19 cellular contexts compared by ENCODE assay signal in the genomic region with DNA sequence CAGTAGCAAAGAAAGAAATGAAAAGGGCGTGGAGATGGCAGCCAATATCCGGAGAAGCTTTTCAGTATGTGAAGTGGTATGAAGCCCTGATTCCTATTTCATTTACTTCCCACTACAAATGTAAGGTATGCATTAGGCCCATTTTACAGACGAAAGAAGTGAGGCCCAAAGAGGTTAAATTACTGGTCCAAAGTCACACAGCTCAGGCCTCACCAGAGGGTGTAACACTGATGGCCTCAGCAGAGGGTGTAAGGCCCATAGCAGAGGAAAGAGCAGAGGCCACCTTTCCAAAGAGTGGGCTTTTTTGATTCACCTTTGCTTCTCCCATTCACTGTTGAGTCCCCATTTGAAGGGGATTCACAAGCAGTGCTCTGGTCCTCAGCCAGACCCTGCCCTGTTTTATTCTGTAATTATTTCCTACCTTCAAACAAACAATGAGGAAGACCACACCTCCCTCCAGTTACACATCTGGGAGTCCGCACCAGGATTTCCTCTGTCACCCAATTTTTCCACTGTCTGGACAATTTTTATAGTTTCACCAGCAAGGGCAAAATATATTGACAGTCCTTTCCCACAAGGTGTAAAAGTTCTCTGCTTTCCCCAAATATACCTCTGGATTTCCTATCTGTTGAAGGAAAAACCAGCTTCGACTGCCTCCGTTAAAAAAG. TPM values are rescaled to one million over a fixed set of nuclear protein-coding genes. Genes with fewer than 3 reads are reported as not detected.
DNase-seq lines count a peak whose midpoint lies in the region; ATAC-seq, FAIRE-seq and TF ChIP-seq lines count a peak whose summit lies in the region.
"Had no signal": no experiment of that assay in that cellular context is flagged by ENCODE, and none has a peak within 500 bp of the region (broad histone marks: within the 10 kb centered on the region; RNA-seq: fewer than 3 reads in every experiment).

No MANE protein-coding gene starts in this region.

- no peaks in the 10 kb centered on the region for H3K27me3 ChIP-seq in trophoblast cell (ENCODE audit: insufficient read depth, low read length)

- H2BK120ac ChIP-seq in trophoblast cell (ENCODE audit: insufficient read depth, low read length, poor library complexity): peak overlapping the region; percentile 6

- H3K27ac ChIP-seq in A549 (peak overlapping the region in 1 of 2 experiments; percentile 47; a peak in 2 of 6 replicates), HEK293 (ENCODE audit: extremely low read depth, low read depth, low read length) (no peak overlapping the region), trophoblast cell (ENCODE audit: low read depth, low read length) (no peak overlapping the region)
- H3K27ac ChIP-seq: HL-60, KMS-11, SK-N-MC had no signal

- ATAC-seq in A549 (no peak), GM21447 (IDR thresholded peaks at IDR 0.05; ENCODE audit: unreplicated experiment) (no peak)
- ATAC-seq in activated T-cell treated with anti-CD3 and anti-CD28 coated beads, Interleukin-2, amount 50 U/mL, for 72 hours (replicated peaks in 1 of 2): no peak
- ATAC-seq: PC-3 had no signal

- peak overlapping the region; percentile 7 for H4K91ac ChIP-seq in trophoblast cell (ENCODE audit: low read depth, low read length)

- H2BK5ac ChIP-seq in trophoblast cell (ENCODE audit: low read depth, low read length, poor library complexity): no peak overlapping the region

- no peak overlapping the region for H3K18ac ChIP-seq in trophoblast cell (ENCODE audit: low read length)

- H3K9ac ChIP-seq in trophoblast cell (ENCODE audit: low read length): no peak overlapping the region
- H3K9ac ChIP-seq: KMS-11 had no signal

- intact Hi-C loops in dendritic cell treated with granulocyte-macrophage colony-stimulating factor and Interleukin-4, amounts not matched to agents 40 ng/mL and 50 ng/mL, for 4 days (cut with micrococcal nuclease): no loop called here

- H2AK5ac ChIP-seq in trophoblast cell (ENCODE audit: low read length): no peak overlapping the region

- H3K36me3 Mint-ChIP-seq in dendritic cell treated with granulocyte-macrophage colony-stimulating factor and Interleukin-4, amounts not matched to agents 40 ng/mL and 50 ng/mL, for 4 days (ENCODE audit: low read depth): peaks cover 7% of the 10 kb centered on the region
- no peaks in the 10 kb centered on the region for H3K36me3 Mint-ChIP-seq in activated T-cell treated with anti-CD3 and anti-CD28 coated beads, Interleukin-2, amount 50 U/mL, for 72 hours (ENCODE audit: insufficient read depth in 2 of 2)

- H2BK12ac ChIP-seq in trophoblast cell (ENCODE audit: low read length): no peak overlapping the region

- H4K8ac ChIP-seq in trophoblast cell (ENCODE audit: low read depth, low read length): no peak overlapping the region

- TF ChIP-seq RAD21 in A549 (conservative IDR thresholded peaks at IDR 0.05 in 1 of 2, IDR thresholded peaks at IDR 0.05 in 1 of 2): no peak

- H3K4me2 ChIP-seq in A549: no peak overlapping the region
- H3K4me2 ChIP-seq in trophoblast cell (ENCODE audit: low read length): no peak overlapping the region
- H3K4me2 ChIP-seq: KMS-11 had no signal

- H2AFZ ChIP-seq in trophoblast cell (ENCODE audit: insufficient read depth, low read length, poor library complexity): no peak overlapping the region

- H3K4me3 ChIP-seq in A549 (no peak overlapping the region), HEK293 (ENCODE audit: low read depth, low read length) (no peak overlapping the region), trophoblast cell (ENCODE audit: low read depth, low read length) (no peak overlapping the region)
- H3K4me3 ChIP-seq: SK-N-MC had no signal

- POLR2A ChIA-PET in A549 (lab: Yijun Ruan, JAX): no interaction called here
- POLR2A ChIA-PET in HEK293 (lab: Yijun Ruan, JAX): no interaction called here

- no peak overlapping the region for H3K14ac ChIP-seq in trophoblast cell (ENCODE audit: low read length)

- H3K23ac ChIP-seq in trophoblast cell (ENCODE audit: low read length): no peak overlapping the region

- no peak overlapping the region for H3K4me3 Mint-ChIP-seq in dendritic cell treated with granulocyte-macrophage colony-stimulating factor and Interleukin-4, amounts not matched to agents 40 ng/mL and 50 ng/mL, for 4 days
- H3K4me3 Mint-ChIP-seq in activated T-cell treated with anti-CD3 and anti-CD28 coated beads, Interleukin-2, amount 50 U/mL, for 72 hours: no peak overlapping the region
- H3K4me3 Mint-ChIP-seq: B cell, CD14-positive monocyte had no signal

- 96% methylated on average over 6 of the region's 6 CpGs for WGBS in A549 (ENCODE audit: missing lambda C conversion rate)
- WGBS in trophoblast cell (ENCODE audit: extremely low coverage, insufficient coverage, insufficient read length): no CpG with 5 or more reads among the region's 6 CpGs

- H3K27me3 Mint-ChIP-seq in dendritic cell treated with granulocyte-macrophage colony-stimulating factor and Interleukin-4, amounts not matched to agents 40 ng/mL and 50 ng/mL, for 4 days: peaks cover 16% of the 10 kb centered on the region
- H3K27me3 Mint-ChIP-seq in activated T-cell treated with anti-CD3 and anti-CD28 coated beads, Interleukin-2, amount 50 U/mL, for 72 hours (ENCODE audit: low read depth): peaks cover 36% of the 10 kb centered on the region

- H3K27ac Mint-ChIP-seq in dendritic cell treated with granulocyte-macrophage colony-stimulating factor and Interleukin-4, amounts not matched to agents 40 ng/mL and 50 ng/mL, for 4 days: peak overlapping the region; percentile 47
- H3K27ac Mint-ChIP-seq in activated T-cell treated with anti-CD3 and anti-CD28 coated beads, Interleukin-2, amount 50 U/mL, for 72 hours: no peak overlapping the region
- H3K27ac Mint-ChIP-seq: B cell had no signal

- TF ChIP-seq EP300 in A549 (IDR thresholded peaks at IDR 0.05): no peak

- peaks cover 80% of the 10 kb centered on the region for H3K4me1 Mint-ChIP-seq in dendritic cell treated with granulocyte-macrophage colony-stimulating factor and Interleukin-4, amounts not matched to agents 40 ng/mL and 50 ng/mL, for 4 days (ENCODE audit: low read depth)
- peaks cover 5% of the 10 kb centered on the region for H3K4me1 Mint-ChIP-seq in activated T-cell treated with anti-CD3 and anti-CD28 coated beads, Interleukin-2, amount 50 U/mL, for 72 hours (ENCODE audit: low read depth)

- no peaks in the 10 kb centered on the region for H3K9me3 Mint-ChIP-seq in dendritic cell treated with granulocyte-macrophage colony-stimulating factor and Interleukin-4, amounts not matched to agents 40 ng/mL and 50 ng/mL, for 4 days
- H3K9me3 Mint-ChIP-seq in activated T-cell treated with anti-CD3 and anti-CD28 coated beads, Interleukin-2, amount 50 U/mL, for 72 hours: no peaks in the 10 kb centered on the region
- H3K9me3 Mint-ChIP-seq: CD14-positive monocyte had no signal

- peaks cover 14% of the 10 kb centered on the region for H3K79me2 ChIP-seq in trophoblast cell (ENCODE audit: control insufficient read depth, insufficient read depth, low read length, poor library complexity)

- H3K4me1 ChIP-seq in A549 (peaks cover 66% of the 10 kb centered on the region), HEK293 (ENCODE audit: control insufficient read depth, insufficient read depth, low read length) (peaks cover 41% of the 10 kb centered on the region), trophoblast cell (ENCODE audit: control insufficient read depth in 1 of 2, insufficient read depth in 2 of 2, low read length in 2 of 2) (peaks cover 27 to 43% of the 10 kb centered on the region in 2 experiments)

- H4K12ac ChIP-seq in trophoblast cell (ENCODE audit: low read depth, low read length): no peak overlapping the region

- TF ChIP-seq POLR2A in A549 (IDR thresholded peaks at IDR 0.05; ENCODE audit: low read length): no peak

- H3K4ac ChIP-seq in trophoblast cell (ENCODE audit: low read depth, low read length): peak overlapping the region; percentile 31

- H3K79me1 ChIP-seq in trophoblast cell (ENCODE audit: low read length): peaks cover 26% of the 10 kb centered on the region

- no peak for DNase-seq in A549 (ENCODE audit: low read depth in 1 of 2, low spot score in 1 of 2)
- DNase-seq in trophoblast cell: no peak
- DNase-seq in activated T-cell treated with anti-CD3 and anti-CD28 coated beads, Interleukin-2, amount 50 U/mL, for 72 hours: no peak
- no peak for DNase-seq in activated T-cell treated with anti-CD3 and anti-CD28 coated beads for 4 hours
- DNase-seq in DMS153 (lab: John Stamatoyannopoulos, UW): no peak
- DNase-seq: HCEC 1CT, NCI-H1694 treated with DMSO at 0.1 percent for 48 hours, NCI-H2081 treated with DMSO at 0.1 percent for 48 hours, PC-3, SHP77 treated with DMSO at 0.1 percent for 48 hours had no signal

- CTCF ChIA-PET in A549 (lab: Yijun Ruan, JAX): interaction anchor here (0.9 to 1.1 kb wide), 2 partner anchors 40 to 152 kb away, joined by 3 read pairs; no protein-coding TSS in a partner anchor
- CTCF ChIA-PET in HEK293 (lab: Yijun Ruan, JAX): no interaction called here

- H3K9me3 ChIP-seq in A549 (no peaks in the 10 kb centered on the region), HEK293 (ENCODE audit: control insufficient read depth, insufficient read depth, low read depth, low read length) (no peaks in the 10 kb centered on the region), trophoblast cell (ENCODE audit: insufficient read depth, low read depth, low read length) (no peaks in the 10 kb centered on the region)

- TF ChIP-seq CTCF in A549 (IDR thresholded peaks at IDR 0.05) (no peak), HEK293 (tag by site-specific recombination; IDR thresholded peaks at IDR 0.05) (no peak)

- no peak for FAIRE-seq in A549 (lab: Jason Lieb, UNC)
- FAIRE-seq: A204.1 had no signal

- H3K36me3 ChIP-seq in HEK293 (ENCODE audit: control insufficient read depth in 2 of 2, insufficient read depth in 1 of 2, low read length in 2 of 2) (no peaks in the 10 kb centered on the region), trophoblast cell (ENCODE audit: control insufficient read depth in 1 of 2, insufficient read depth in 2 of 2, low read length in 2 of 2) (no peaks in the 10 kb centered on the region)

TF ChIP-seq in A549, 52 proteins besides CTCF, POLR2A, EP300 and RAD21:
- TF ChIP-seq HOXA7 (CRISPR knock-in tag; IDR thresholded peaks at IDR 0.05) (no peak), KDM1A (IDR thresholded peaks at IDR 0.05; ENCODE audit: low read depth) (peak; percentile 85)

TF ChIP-seq in HEK293, 187 proteins besides CTCF, POLR2A, EP300 and RAD21 (continues in another document):
- TF ChIP-seq ZNF202 (tag by site-specific recombination; IDR thresholded peaks at IDR 0.05; ENCODE audit: borderline replicate concordance): no peak
- 0 out of 2 replicates have a peak, but pooled peaks have one; percentile 41 for TF ChIP-seq MZF1 (tag by site-specific recombination; IDR thresholded peaks at IDR 0.05; ENCODE audit: borderline replicate concordance)
- no peak for TF ChIP-seq ZSCAN30 (tag by site-specific recombination; IDR thresholded peaks at IDR 0.05)

RNA-seq across cellular contexts. Expression of gene ZFHX3, which starts 7.1 kb away (rescaled TPM):
- 6.5 and 11.0 TPM in 2 replicates for polyA plus RNA-seq in A549 (2011; rRNA removed)
- 2.9 and 4.0 TPM in 2 replicates for polyA plus RNA-seq in A549 (2012; cell fraction: cytosol; rRNA removed)
- polyA plus RNA-seq in A549 (2012; cell fraction: nucleus; rRNA removed): 4.6 and 5.1 TPM in 2 replicates
- 3.9 to 4.0 TPM (median 3.9 TPM) in 3 replicates for polyA plus RNA-seq in A549 (2017; fragmentation: RNase III; extraction: RNeasy Plus Mini Kit Qiagen cat#74134 plus additional on column Dnase treatment)
- polyA minus RNA-seq in A549 (2011; rRNA and poly(A)+ RNA removed): 25.9 and 28.7 TPM in 2 replicates
- polyA plus RNA-seq in trophoblast cell (2013): 36.4 and 36.5 TPM in 2 replicates
- total RNA-seq in activated T-cell treated with anti-CD3 and anti-CD28 coated beads, Interleukin-2, amount 50 U/mL, for 72 hours: 1 to 10 TPM in 1 of 2 donors, under 1 TPM in 1; 0.35 to 1.0 TPM
